1 cellular context compared by ENCODE assay signal in the genomic region with DNA sequence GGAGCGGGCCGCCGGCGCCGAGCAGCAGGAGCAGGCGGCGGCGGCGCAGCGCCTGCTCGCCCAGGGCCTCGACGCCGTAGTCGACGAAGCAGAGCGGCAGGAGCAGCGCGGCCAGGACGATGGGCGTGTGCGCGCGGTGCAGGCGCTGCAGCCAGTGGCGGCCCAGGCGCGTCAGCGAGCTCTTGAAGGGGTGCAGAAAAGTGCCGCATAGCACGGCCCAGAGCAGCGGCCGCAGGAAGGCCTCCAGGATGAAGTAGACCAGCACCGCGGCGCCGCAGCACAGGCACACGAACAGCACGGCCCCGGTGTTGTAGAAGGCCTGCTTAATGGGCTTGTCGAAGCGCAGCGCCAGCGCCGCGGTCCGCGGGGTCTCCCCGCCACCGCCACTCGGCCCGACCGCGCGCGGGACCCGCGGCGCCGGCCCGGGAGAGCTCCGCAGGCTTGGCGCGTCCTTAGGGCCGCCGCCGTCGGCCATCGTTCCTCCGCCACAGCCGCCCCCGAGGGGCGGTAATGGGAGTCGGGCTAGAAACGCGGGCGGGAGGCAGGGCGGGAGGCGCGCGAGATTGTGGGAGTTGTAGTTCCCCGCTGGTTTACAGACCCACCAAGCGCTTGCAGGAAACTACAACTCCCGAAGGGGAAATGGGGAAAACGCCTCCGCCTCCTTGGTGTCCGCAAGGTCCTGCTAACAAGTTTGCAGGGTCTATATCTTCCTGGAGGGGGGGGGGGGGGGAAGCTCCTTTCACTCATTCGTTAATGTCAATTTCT.
TF ChIP-seq lines count a peak whose summit lies in the region.

A gene (minus strand): TSS at position 509 of the 765 bp plus-strand sequence. CDS start 34 bp downstream, at position 475.

TF ChIP-seq in HepG2, 621 proteins besides CTCF, POLR2A, EP300 and RAD21 (continued from another document and continues in another):
- TF ChIP-seq, protein P1, sequence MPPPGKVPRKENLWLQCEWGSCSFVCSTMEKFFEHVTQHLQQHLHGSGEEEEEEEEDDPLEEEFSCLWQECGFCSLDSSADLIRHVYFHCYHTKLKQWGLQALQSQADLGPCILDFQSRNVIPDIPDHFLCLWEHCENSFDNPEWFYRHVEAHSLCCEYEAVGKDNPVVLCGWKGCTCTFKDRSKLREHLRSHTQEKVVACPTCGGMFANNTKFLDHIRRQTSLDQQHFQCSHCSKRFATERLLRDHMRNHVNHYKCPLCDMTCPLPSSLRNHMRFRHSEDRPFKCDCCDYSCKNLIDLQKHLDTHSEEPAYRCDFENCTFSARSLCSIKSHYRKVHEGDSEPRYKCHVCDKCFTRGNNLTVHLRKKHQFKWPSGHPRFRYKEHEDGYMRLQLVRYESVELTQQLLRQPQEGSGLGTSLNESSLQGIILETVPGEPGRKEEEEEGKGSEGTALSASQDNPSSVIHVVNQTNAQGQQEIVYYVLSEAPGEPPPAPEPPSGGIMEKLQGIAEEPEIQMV (CRISPR knock-in tag; IDR thresholded peaks at IDR 0.05; ENCODE audit: low read depth) = no peak
- TF ChIP-seq, protein P2, sequence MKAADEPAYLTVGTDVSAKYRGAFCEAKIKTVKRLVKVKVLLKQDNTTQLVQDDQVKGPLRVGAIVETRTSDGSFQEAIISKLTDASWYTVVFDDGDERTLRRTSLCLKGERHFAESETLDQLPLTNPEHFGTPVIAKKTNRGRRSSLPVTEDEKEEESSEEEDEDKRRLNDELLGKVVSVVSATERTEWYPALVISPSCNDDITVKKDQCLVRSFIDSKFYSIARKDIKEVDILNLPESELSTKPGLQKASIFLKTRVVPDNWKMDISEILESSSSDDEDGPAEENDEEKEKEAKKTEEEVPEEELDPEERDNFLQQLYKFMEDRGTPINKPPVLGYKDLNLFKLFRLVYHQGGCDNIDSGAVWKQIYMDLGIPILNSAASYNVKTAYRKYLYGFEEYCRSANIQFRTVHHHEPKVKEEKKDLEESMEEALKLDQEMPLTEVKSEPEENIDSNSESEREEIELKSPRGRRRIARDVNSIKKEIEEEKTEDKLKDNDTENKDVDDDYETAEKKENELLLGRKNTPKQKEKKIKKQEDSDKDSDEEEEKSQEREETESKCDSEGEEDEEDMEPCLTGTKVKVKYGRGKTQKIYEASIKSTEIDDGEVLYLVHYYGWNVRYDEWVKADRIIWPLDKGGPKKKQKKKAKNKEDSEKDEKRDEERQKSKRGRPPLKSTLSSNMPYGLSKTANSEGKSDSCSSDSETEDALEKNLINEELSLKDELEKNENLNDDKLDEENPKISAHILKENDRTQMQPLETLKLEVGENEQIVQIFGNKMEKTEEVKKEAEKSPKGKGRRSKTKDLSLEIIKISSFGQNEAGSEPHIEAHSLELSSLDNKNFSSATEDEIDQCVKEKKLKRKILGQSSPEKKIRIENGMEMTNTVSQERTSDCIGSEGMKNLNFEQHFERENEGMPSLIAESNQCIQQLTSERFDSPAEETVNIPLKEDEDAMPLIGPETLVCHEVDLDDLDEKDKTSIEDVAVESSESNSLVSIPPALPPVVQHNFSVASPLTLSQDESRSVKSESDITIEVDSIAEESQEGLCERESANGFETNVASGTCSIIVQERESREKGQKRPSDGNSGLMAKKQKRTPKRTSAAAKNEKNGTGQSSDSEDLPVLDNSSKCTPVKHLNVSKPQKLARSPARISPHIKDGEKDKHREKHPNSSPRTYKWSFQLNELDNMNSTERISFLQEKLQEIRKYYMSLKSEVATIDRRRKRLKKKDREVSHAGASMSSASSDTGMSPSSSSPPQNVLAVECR (CRISPR knock-in tag; IDR thresholded peaks at IDR 0.05; ENCODE audit: borderline replicate concordance) = peak; percentile 69
- TF ChIP-seq, protein P3, sequence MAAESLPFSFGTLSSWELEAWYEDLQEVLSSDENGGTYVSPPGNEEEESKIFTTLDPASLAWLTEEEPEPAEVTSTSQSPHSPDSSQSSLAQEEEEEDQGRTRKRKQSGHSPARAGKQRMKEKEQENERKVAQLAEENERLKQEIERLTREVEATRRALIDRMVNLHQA (CRISPR knock-in tag; IDR thresholded peaks at IDR 0.05) = no peak
- TF ChIP-seq SMAD3 (CRISPR knock-in tag; IDR thresholded peaks at IDR 0.05) (peak; percentile 26; the same call in 1 of the 2 replicates), ZFYVE20 (CRISPR knock-in tag; IDR thresholded peaks at IDR 0.05; ENCODE audit: borderline replicate concordance, low read depth) (no peak), KLF16 (CRISPR knock-in tag; IDR thresholded peaks at IDR 0.05) (peak in 1 of 2 experiments; percentile 72; a peak in 2 of 4 replicates), ZNF776 (CRISPR knock-in tag; IDR thresholded peaks at IDR 0.05) (0 out of 2 replicates have a peak, but pooled peaks have one; percentile 20), SOX5 (CRISPR knock-in tag; IDR thresholded peaks at IDR 0.05; ENCODE audit: borderline replicate concordance) (no peak; the same call in 1 of the 2 replicates), ZNF772 (CRISPR knock-in tag; IDR thresholded peaks at IDR 0.05) (peak; percentile 31; the same call in 1 of the 2 replicates), ATF7-NPFF (CRISPR knock-in tag; IDR thresholded peaks at IDR 0.05; ENCODE audit: low read depth) (peak; percentile 65; the same call in 1 of the 2 replicates), MAZ (IDR thresholded peaks at IDR 0.05; ENCODE audit: borderline replicate concordance, low read depth, low read length) (peak; percentile 96; the same call in 1 of the 2 replicates), MAZ (CRISPR knock-in tag; IDR thresholded peaks at IDR 0.05; ENCODE audit: low read depth) (peak; percentile 88), SRSF1 (optimal IDR thresholded peaks at IDR 0.05; ENCODE audit: low read depth, low read length) (peak; percentile 88), POLR2G (IDR thresholded peaks at IDR 0.05; ENCODE audit: low read depth, low read length) (peak; percentile 76), SP5 (CRISPR knock-in tag; IDR thresholded peaks at IDR 0.05; ENCODE audit: borderline replicate concordance, low read depth) (peak; percentile 91), REPIN1 (CRISPR knock-in tag; IDR thresholded peaks at IDR 0.05; ENCODE audit: borderline replicate concordance, low read depth) (peak; percentile 46; the same call in 1 of the 2 replicates), CENPX (CRISPR knock-in tag; IDR thresholded peaks at IDR 0.05) (no peak), ZNF383 (CRISPR knock-in tag; IDR thresholded peaks at IDR 0.05; ENCODE audit: borderline replicate concordance) (no peak), YY1 (IDR thresholded peaks at IDR 0.05; ENCODE audit: insufficient read depth, insufficient replicate concordance, low read depth, low read length) (peak; percentile 93), ZNF235 (CRISPR knock-in tag; IDR thresholded peaks at IDR 0.05; ENCODE audit: borderline replicate concordance) (no peak), ZNF589 (CRISPR knock-in tag; conservative IDR thresholded peaks at IDR 0.05) (no peak), ZNF501 (CRISPR knock-in tag; IDR thresholded peaks at IDR 0.05) (0 out of 2 replicates have a peak, but pooled peaks have one; percentile 2)
- TF ChIP-seq, protein P4, sequence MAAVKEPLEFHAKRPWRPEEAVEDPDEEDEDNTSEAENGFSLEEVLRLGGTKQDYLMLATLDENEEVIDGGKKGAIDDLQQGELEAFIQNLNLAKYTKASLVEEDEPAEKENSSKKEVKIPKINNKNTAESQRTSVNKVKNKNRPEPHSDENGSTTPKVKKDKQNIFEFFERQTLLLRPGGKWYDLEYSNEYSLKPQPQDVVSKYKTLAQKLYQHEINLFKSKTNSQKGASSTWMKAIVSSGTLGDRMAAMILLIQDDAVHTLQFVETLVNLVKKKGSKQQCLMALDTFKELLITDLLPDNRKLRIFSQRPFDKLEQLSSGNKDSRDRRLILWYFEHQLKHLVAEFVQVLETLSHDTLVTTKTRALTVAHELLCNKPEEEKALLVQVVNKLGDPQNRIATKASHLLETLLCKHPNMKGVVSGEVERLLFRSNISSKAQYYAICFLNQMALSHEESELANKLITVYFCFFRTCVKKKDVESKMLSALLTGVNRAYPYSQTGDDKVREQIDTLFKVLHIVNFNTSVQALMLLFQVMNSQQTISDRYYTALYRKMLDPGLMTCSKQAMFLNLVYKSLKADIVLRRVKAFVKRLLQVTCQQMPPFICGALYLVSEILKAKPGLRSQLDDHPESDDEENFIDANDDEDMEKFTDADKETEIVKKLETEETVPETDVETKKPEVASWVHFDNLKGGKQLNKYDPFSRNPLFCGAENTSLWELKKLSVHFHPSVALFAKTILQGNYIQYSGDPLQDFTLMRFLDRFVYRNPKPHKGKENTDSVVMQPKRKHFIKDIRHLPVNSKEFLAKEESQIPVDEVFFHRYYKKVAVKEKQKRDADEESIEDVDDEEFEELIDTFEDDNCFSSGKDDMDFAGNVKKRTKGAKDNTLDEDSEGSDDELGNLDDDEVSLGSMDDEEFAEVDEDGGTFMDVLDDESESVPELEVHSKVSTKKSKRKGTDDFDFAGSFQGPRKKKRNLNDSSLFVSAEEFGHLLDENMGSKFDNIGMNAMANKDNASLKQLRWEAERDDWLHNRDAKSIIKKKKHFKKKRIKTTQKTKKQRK (IDR thresholded peaks at IDR 0.05; ENCODE audit: low read length) = no peak
- TF ChIP-seq, protein P5, sequence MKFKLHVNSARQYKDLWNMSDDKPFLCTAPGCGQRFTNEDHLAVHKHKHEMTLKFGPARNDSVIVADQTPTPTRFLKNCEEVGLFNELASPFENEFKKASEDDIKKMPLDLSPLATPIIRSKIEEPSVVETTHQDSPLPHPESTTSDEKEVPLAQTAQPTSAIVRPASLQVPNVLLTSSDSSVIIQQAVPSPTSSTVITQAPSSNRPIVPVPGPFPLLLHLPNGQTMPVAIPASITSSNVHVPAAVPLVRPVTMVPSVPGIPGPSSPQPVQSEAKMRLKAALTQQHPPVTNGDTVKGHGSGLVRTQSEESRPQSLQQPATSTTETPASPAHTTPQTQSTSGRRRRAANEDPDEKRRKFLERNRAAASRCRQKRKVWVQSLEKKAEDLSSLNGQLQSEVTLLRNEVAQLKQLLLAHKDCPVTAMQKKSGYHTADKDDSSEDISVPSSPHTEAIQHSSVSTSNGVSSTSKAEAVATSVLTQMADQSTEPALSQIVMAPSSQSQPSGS (CRISPR knock-in tag; IDR thresholded peaks at IDR 0.05) = peak; percentile 56; the same call in 1 of the 2 replicates
- TF ChIP-seq, protein P6, sequence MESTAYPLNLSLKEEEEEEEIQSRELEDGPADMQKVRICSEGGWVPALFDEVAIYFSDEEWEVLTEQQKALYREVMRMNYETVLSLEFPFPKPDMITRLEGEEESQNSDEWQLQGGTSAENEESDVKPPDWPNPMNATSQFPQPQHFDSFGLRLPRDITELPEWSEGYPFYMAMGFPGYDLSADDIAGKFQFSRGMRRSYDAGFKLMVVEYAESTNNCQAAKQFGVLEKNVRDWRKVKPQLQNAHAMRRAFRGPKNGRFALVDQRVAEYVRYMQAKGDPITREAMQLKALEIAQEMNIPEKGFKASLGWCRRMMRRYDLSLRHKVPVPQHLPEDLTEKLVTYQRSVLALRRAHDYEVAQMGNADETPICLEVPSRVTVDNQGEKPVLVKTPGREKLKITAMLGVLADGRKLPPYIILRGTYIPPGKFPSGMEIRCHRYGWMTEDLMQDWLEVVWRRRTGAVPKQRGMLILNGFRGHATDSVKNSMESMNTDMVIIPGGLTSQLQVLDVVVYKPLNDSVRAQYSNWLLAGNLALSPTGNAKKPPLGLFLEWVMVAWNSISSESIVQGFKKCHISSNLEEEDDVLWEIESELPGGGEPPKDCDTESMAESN (CRISPR knock-in tag; conservative IDR thresholded peaks at IDR 0.05) = no peak
- TF ChIP-seq, protein P7, sequence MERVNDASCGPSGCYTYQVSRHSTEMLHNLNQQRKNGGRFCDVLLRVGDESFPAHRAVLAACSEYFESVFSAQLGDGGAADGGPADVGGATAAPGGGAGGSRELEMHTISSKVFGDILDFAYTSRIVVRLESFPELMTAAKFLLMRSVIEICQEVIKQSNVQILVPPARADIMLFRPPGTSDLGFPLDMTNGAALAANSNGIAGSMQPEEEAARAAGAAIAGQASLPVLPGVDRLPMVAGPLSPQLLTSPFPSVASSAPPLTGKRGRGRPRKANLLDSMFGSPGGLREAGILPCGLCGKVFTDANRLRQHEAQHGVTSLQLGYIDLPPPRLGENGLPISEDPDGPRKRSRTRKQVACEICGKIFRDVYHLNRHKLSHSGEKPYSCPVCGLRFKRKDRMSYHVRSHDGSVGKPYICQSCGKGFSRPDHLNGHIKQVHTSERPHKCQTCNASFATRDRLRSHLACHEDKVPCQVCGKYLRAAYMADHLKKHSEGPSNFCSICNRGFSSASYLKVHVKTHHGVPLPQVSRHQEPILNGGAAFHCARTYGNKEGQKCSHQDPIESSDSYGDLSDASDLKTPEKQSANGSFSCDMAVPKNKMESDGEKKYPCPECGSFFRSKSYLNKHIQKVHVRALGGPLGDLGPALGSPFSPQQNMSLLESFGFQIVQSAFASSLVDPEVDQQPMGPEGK (CRISPR knock-in tag; IDR thresholded peaks at IDR 0.05) = peak; percentile 98
- TF ChIP-seq, protein P8, sequence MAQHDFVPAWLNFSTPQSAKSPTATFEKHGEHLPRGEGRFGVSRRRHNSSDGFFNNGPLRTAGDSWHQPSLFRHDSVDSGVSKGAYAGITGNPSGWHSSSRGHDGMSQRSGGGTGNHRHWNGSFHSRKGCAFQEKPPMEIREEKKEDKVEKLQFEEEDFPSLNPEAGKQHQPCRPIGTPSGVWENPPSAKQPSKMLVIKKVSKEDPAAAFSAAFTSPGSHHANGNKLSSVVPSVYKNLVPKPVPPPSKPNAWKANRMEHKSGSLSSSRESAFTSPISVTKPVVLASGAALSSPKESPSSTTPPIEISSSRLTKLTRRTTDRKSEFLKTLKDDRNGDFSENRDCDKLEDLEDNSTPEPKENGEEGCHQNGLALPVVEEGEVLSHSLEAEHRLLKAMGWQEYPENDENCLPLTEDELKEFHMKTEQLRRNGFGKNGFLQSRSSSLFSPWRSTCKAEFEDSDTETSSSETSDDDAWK (CRISPR knock-in tag; IDR thresholded peaks at IDR 0.05) = no peak
- TF ChIP-seq, protein P9, sequence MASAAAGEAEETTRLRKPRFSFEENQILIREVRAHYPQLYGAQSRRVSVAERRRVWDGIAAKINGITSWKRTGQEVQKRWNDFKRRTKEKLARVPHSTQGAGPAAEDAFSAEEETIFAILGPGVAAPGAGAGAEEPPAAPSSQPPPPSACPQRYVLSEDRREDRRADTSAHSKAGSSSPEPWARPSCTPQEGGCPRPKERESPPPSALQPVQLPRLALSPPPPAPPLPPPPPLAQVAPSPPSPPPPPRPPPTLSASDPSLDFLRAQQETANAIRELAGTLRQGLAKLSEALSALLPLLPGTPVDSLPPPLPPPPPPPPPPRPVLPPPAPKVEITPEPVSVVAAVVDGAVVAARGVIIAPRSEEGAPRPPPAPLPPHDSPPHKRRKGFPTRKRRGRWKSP (CRISPR knock-in tag; IDR thresholded peaks at IDR 0.05) = peak; percentile 46
